In the genomic region with DNA sequence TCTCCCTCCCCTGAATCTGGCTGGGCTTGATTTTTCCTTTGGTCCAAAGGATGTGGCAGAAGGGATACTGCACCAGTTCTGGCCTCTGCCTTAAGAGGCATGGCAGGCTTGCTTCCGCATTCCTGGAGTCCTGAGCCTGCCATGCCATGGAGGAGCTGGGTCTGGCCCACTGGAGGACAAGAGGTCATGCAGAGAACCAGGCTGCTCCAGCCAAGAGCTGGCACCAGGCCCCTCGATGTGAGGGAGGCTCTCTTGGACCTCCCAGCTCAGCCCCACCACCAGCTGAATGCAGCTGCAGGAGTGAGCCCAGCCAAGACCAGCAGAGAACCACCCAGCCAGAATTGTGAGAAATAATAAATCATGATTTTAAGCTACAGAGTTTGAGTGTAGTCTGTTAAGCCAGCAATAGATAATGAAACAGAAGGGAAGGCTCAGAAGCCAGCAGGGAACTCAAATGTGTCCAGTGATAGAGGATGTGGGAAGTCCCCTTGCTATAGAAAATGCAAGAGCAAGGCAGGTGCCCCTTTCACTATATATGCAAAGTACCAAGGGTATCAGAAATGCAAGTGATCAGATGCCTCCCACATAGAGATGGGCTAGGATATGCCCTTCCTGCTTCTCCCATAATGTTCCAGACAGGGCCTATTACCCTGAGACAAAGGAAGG, we compare ENCODE assay signal across 10 cellular contexts.
DNase-seq lines count a peak whose midpoint lies in the region; ATAC-seq and TF ChIP-seq lines count a peak whose summit lies in the region.
"Had no signal": no experiment of that assay in that cellular context is flagged by ENCODE, and none has a peak within 500 bp of the region (broad histone marks: within the 10 kb centered on the region; RNA-seq: fewer than 3 reads in every experiment).

No MANE protein-coding gene starts in this region.

- no peak for ATAC-seq in activated CD8-positive, alpha-beta memory T cell treated with anti-CD3 and anti-CD28 coated beads, Interleukin-2, amount 10 ng/mL, durations not matched to agents 7 days and 5 days
- ATAC-seq in HG02938 (IDR thresholded peaks at IDR 0.05; ENCODE audit: unreplicated experiment) = peak; percentile 53
- ATAC-seq in HG02571 (IDR thresholded peaks at IDR 0.05; ENCODE audit: unreplicated experiment) = no peak

- no peak for TF ChIP-seq CTCF in Calu3 (IDR thresholded peaks at IDR 0.05; ENCODE audit: unreplicated experiment)

- no peaks in the 10 kb centered on the region for H3K9me3 Mint-ChIP-seq in activated CD8-positive, alpha-beta memory T cell treated with anti-CD3 and anti-CD28 coated beads, Interleukin-2, amount 10 ng/mL, durations not matched to agents 7 days and 5 days (ENCODE audit: low read depth)
- H3K9me3 Mint-ChIP-seq in activated naive CD8-positive, alpha-beta T cell (ENCODE audit: low read depth) = no peaks in the 10 kb centered on the region
- H3K9me3 Mint-ChIP-seq in stimulated activated naive CD8-positive, alpha-beta T cell treated with anti-CD3 and anti-CD28 coated beads, Interleukin-15, Interleukin-2, amounts not matched to agents 100 ng/mL and 50 ng/mL, for 24 hours = no peaks in the 10 kb centered on the region
- no peaks in the 10 kb centered on the region for H3K9me3 Mint-ChIP-seq in Calu3 (ENCODE audit: low read depth, unreplicated experiment)

- BruUV-seq in Calu3 (replicated peaks; lab: Mats Ljungman, UMichigan) = no TSS peak

- no peaks in the 10 kb centered on the region for H3K27me3 Mint-ChIP-seq in activated CD8-positive, alpha-beta memory T cell treated with anti-CD3 and anti-CD28 coated beads, Interleukin-2, amount 10 ng/mL, durations not matched to agents 7 days and 5 days
- H3K27me3 Mint-ChIP-seq in activated naive CD8-positive, alpha-beta T cell = no peaks in the 10 kb centered on the region
- no peaks in the 10 kb centered on the region for H3K27me3 Mint-ChIP-seq in stimulated activated naive CD8-positive, alpha-beta T cell treated with anti-CD3 and anti-CD28 coated beads, Interleukin-15, Interleukin-2, amounts not matched to agents 100 ng/mL and 50 ng/mL, for 24 hours
- no peaks in the 10 kb centered on the region for H3K27me3 Mint-ChIP-seq in Calu3 (ENCODE audit: unreplicated experiment)

- DNase-seq in activated CD8-positive, alpha-beta memory T cell treated with anti-CD3 and anti-CD28 coated beads, Interleukin-2, amount 10 ng/mL, durations not matched to agents 7 days and 5 days = no peak
- DNase-seq in activated CD8-positive, alpha-beta memory T cell treated with anti-CD3 and anti-CD28 coated beads, Interleukin-2, amount 50 U/mL, for 48 hours = no peak
- DNase-seq in Calu3 (no peak), midbrain (lab: John Stamatoyannopoulos, UW) (no peak)
- DNase-seq: hippocampal formation, NCI-H748 treated with DMSO at 0.1 percent for 48 hours had no signal

- peak overlapping the region; percentile 52 for H3K27ac Mint-ChIP-seq in activated CD8-positive, alpha-beta memory T cell treated with anti-CD3 and anti-CD28 coated beads, Interleukin-2, amount 10 ng/mL, durations not matched to agents 7 days and 5 days
- H3K27ac Mint-ChIP-seq in activated naive CD8-positive, alpha-beta T cell = peak overlapping the region; percentile 48
- peak overlapping the region; percentile 37 for H3K27ac Mint-ChIP-seq in stimulated activated naive CD8-positive, alpha-beta T cell treated with anti-CD3 and anti-CD28 coated beads, Interleukin-15, Interleukin-2, amounts not matched to agents 100 ng/mL and 50 ng/mL, for 24 hours
- H3K27ac Mint-ChIP-seq in Calu3 (ENCODE audit: unreplicated experiment) = no peak overlapping the region

- H3K36me3 Mint-ChIP-seq in activated CD8-positive, alpha-beta memory T cell treated with anti-CD3 and anti-CD28 coated beads, Interleukin-2, amount 10 ng/mL, durations not matched to agents 7 days and 5 days = peaks cover 11% of the 10 kb centered on the region
- peaks cover 6% of the 10 kb centered on the region for H3K36me3 Mint-ChIP-seq in activated naive CD8-positive, alpha-beta T cell
- no peaks in the 10 kb centered on the region for H3K36me3 Mint-ChIP-seq in stimulated activated naive CD8-positive, alpha-beta T cell treated with anti-CD3 and anti-CD28 coated beads, Interleukin-15, Interleukin-2, amounts not matched to agents 100 ng/mL and 50 ng/mL, for 24 hours (ENCODE audit: low read depth)
- H3K36me3 Mint-ChIP-seq in Calu3 (ENCODE audit: insufficient read depth, unreplicated experiment) = no peaks in the 10 kb centered on the region

- intact Hi-C loops in Calu3 (cut with micrococcal nuclease; ENCODE audit: unreplicated experiment) = no loop called here

- peaks cover 66% of the 10 kb centered on the region for H3K4me1 Mint-ChIP-seq in activated CD8-positive, alpha-beta memory T cell treated with anti-CD3 and anti-CD28 coated beads, Interleukin-2, amount 10 ng/mL, durations not matched to agents 7 days and 5 days
- peaks cover 59% of the 10 kb centered on the region for H3K4me1 Mint-ChIP-seq in activated naive CD8-positive, alpha-beta T cell (ENCODE audit: low read depth)
- peaks cover 70% of the 10 kb centered on the region for H3K4me1 Mint-ChIP-seq in stimulated activated naive CD8-positive, alpha-beta T cell treated with anti-CD3 and anti-CD28 coated beads, Interleukin-15, Interleukin-2, amounts not matched to agents 100 ng/mL and 50 ng/mL, for 24 hours (ENCODE audit: low read depth)
- H3K4me1 Mint-ChIP-seq in Calu3 (ENCODE audit: low read depth, unreplicated experiment) = no peaks in the 10 kb centered on the region

- CTCF ChIA-PET in activated CD8-positive, alpha-beta memory T cell treated with anti-CD3 and anti-CD28 coated beads, Interleukin-2, amount 10 ng/mL, durations not matched to agents 7 days and 5 days (lab: Charles Lee) = interaction anchor here (0.7 to 2.4 kb wide), 4 partner anchors 8 to 226 kb away, joined by 3 to 8 read pairs (median 7); no protein-coding TSS in a partner anchor
- CTCF ChIA-PET in Calu3 (lab: Charles Lee) = no interaction called here

- H3K4me3 Mint-ChIP-seq in activated CD8-positive, alpha-beta memory T cell treated with anti-CD3 and anti-CD28 coated beads, Interleukin-2, amount 10 ng/mL, durations not matched to agents 7 days and 5 days = no peak overlapping the region
- peak overlapping the region; percentile 38 for H3K4me3 Mint-ChIP-seq in activated naive CD8-positive, alpha-beta T cell
- no peak overlapping the region for H3K4me3 Mint-ChIP-seq in stimulated activated naive CD8-positive, alpha-beta T cell treated with anti-CD3 and anti-CD28 coated beads, Interleukin-15, Interleukin-2, amounts not matched to agents 100 ng/mL and 50 ng/mL, for 24 hours
- H3K4me3 Mint-ChIP-seq in Calu3 (ENCODE audit: low read depth, unreplicated experiment) = no peak overlapping the region
